ENCODE assay signal across 24 cellular contexts in the genomic region with DNA sequence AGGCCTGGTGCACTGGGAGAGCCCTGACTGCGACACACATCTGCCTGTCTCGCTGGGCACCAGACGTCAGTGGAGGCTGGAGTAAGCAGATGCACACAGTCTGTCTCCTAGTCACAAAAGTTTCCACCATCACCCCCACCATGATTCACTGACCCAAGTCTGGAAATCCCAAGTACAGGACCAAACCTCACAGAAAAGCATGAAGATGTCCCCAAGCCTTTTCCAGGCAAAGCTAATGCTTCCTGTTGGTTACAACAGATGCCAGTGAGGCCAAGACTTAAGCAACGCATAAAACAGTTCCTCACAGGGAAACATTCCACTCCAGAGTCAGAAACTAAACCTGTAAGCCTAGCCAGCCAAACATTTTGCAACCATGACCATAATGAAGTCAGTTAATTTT.
DNase-seq lines count a peak whose midpoint lies in the region; ATAC-seq and TF ChIP-seq lines count a peak whose summit lies in the region.
"Had no signal": no experiment of that assay in that cellular context is flagged by ENCODE, and none has a peak within 500 bp of the region (broad histone marks: within the 10 kb centered on the region; RNA-seq: fewer than 3 reads in every experiment).

No MANE protein-coding gene starts in this region.

- H3K4me1 Mint-ChIP-seq in nephron progenitor cell = no peaks in the 10 kb centered on the region
- H3K4me1 Mint-ChIP-seq in naive thymus-derived CD4-positive, alpha-beta T cell = no peaks in the 10 kb centered on the region
- no peaks in the 10 kb centered on the region for H3K4me1 Mint-ChIP-seq in stimulated activated naive CD8-positive, alpha-beta T cell treated with anti-CD3 and anti-CD28 coated beads, Interleukin-15, amount 100 ng/mL, for 72 hours
- H3K4me1 Mint-ChIP-seq: activated CD4-positive, alpha-beta T cell treated with anti-CD3 and anti-CD28 coated beads, Interleukin-2, amount 10 ng/mL, durations not matched to agents 24 days and 14 days; activated CD8-positive, alpha-beta memory T cell treated with anti-CD3 and anti-CD28 coated beads, Interleukin-2, amount 10 ng/mL, durations not matched to agents 7 days and 5 days; activated naive CD8-positive, alpha-beta T cell treated with anti-CD3 and anti-CD28 coated beads, Interleukin-2, amount 10 ng/mL, durations not matched to agents 7 days and 5 days; activated T-helper 17 cell treated with anti-CD3 and anti-CD28 coated beads, Interleukin-2, amount 50 U/mL, for 72 hours; brain had no signal

- H3K27ac Mint-ChIP-seq in nephron progenitor cell = peak overlapping the region; percentile 72
- H3K27ac Mint-ChIP-seq in naive thymus-derived CD4-positive, alpha-beta T cell = peak overlapping the region in 1 of 9 donors; percentile 25
- H3K27ac Mint-ChIP-seq in stimulated activated naive CD8-positive, alpha-beta T cell treated with anti-CD3 and anti-CD28 coated beads, Interleukin-15, amount 100 ng/mL, for 72 hours = no peak overlapping the region
- H3K27ac Mint-ChIP-seq: activated CD4-positive, alpha-beta T cell treated with anti-CD3 and anti-CD28 coated beads, Interleukin-2, amount 10 ng/mL, durations not matched to agents 24 days and 14 days; activated CD8-positive, alpha-beta memory T cell treated with anti-CD3 and anti-CD28 coated beads, Interleukin-2, amount 10 ng/mL, durations not matched to agents 7 days and 5 days; activated naive CD8-positive, alpha-beta T cell treated with anti-CD3 and anti-CD28 coated beads, Interleukin-2, amount 10 ng/mL, durations not matched to agents 7 days and 5 days; activated T-helper 17 cell treated with anti-CD3 and anti-CD28 coated beads, Interleukin-2, amount 50 U/mL, for 72 hours; natural killer cell treated with Interleukin-12 subunit alpha and Interleukin-12 subunit beta and Interleukin-15 and Interleukin-18, amount 100 ng/mL, for 72 hours; T-helper 1 cell treated with Interleukin-12 subunit alpha and Interleukin-12 subunit beta and Interleukin-4 antibody, amounts not matched to agents 30 μg/mL and 1 μg/mL, for 36 hours had no signal

- CTCF ChIA-PET in naive thymus-derived CD4-positive, alpha-beta T cell (lab: Charles Lee) = no interaction called here

- no peaks in the 10 kb centered on the region for H4K20me1 ChIP-seq in osteoblast (ENCODE audit: insufficient read depth, low read length)

- H2AFZ ChIP-seq in osteoblast (ENCODE audit: low read length) = no peak overlapping the region

- H3K27me3 Mint-ChIP-seq in nephron progenitor cell (ENCODE audit: low read depth, poor library complexity) = no peaks in the 10 kb centered on the region
- peaks cover 0 to 14% (median 4%) of the 10 kb centered on the region in 5 donors for H3K27me3 Mint-ChIP-seq in naive thymus-derived CD4-positive, alpha-beta T cell
- no peaks in the 10 kb centered on the region for H3K27me3 Mint-ChIP-seq in stimulated activated naive CD8-positive, alpha-beta T cell treated with anti-CD3 and anti-CD28 coated beads, Interleukin-15, amount 100 ng/mL, for 72 hours
- H3K27me3 Mint-ChIP-seq: activated CD8-positive, alpha-beta memory T cell treated with anti-CD3 and anti-CD28 coated beads, Interleukin-2, amount 10 ng/mL, durations not matched to agents 7 days and 5 days; activated naive CD8-positive, alpha-beta T cell treated with anti-CD3 and anti-CD28 coated beads, Interleukin-2, amount 10 ng/mL, durations not matched to agents 7 days and 5 days; brain had no signal

- no peak overlapping the region for H3K4me3 ChIP-seq in osteoblast (ENCODE audit: insufficient read depth, low read length)
- no peak overlapping the region for H3K4me3 ChIP-seq in naive thymus-derived CD4-positive, alpha-beta T cell (ENCODE audit: low read length)
- H3K4me3 ChIP-seq: coronary artery had no signal

- no peak overlapping the region for H3K27ac ChIP-seq in osteoblast (ENCODE audit: low read depth, low read length)
- no peak overlapping the region for H3K27ac ChIP-seq in naive thymus-derived CD4-positive, alpha-beta T cell (ENCODE audit: low read depth, low read length)
- H3K27ac ChIP-seq: C4-2B, coronary artery, KMS-11 had no signal

- intact Hi-C loops in left ventricle myocardium superior (cut with micrococcal nuclease) = no loop called here
- intact Hi-C loops in cardiac septum (cut with DNase I) = no loop called here
- intact Hi-C loops in naive thymus-derived CD4-positive, alpha-beta T cell (cut with micrococcal nuclease) = no loop called here

- H3K9me3 Mint-ChIP-seq in nephron progenitor cell = peaks cover 8% of the 10 kb centered on the region
- no peaks in the 10 kb centered on the region for H3K9me3 Mint-ChIP-seq in naive thymus-derived CD4-positive, alpha-beta T cell
- H3K9me3 Mint-ChIP-seq in stimulated activated naive CD8-positive, alpha-beta T cell treated with anti-CD3 and anti-CD28 coated beads, Interleukin-15, amount 100 ng/mL, for 72 hours = no peaks in the 10 kb centered on the region
- H3K9me3 Mint-ChIP-seq: activated CD4-positive, alpha-beta T cell treated with anti-CD3 and anti-CD28 coated beads, Interleukin-2, amount 10 ng/mL, durations not matched to agents 24 days and 14 days; activated naive CD8-positive, alpha-beta T cell treated with anti-CD3 and anti-CD28 coated beads, Interleukin-2, amount 10 ng/mL, durations not matched to agents 7 days and 5 days; activated T-helper 17 cell treated with anti-CD3 and anti-CD28 coated beads, Interleukin-2, amount 50 U/mL, for 72 hours; natural killer cell treated with Interleukin-12 subunit alpha and Interleukin-12 subunit beta and Interleukin-15 and Interleukin-18, amount 100 ng/mL, for 72 hours; T-helper 1 cell treated with Interleukin-12 subunit alpha and Interleukin-12 subunit beta and Interleukin-4 antibody, amounts not matched to agents 30 μg/mL and 1 μg/mL, for 36 hours had no signal

- no peaks in the 10 kb centered on the region for H3K9me3 ChIP-seq in osteoblast (ENCODE audit: low read depth, low read length)
- no peaks in the 10 kb centered on the region for H3K9me3 ChIP-seq in naive thymus-derived CD4-positive, alpha-beta T cell (ENCODE audit: control insufficient read depth in 2 of 3, low read length in 3 of 3)

- POLR2A ChIA-PET in naive thymus-derived CD4-positive, alpha-beta T cell (lab: Charles Lee) = no interaction called here

- no peaks in the 10 kb centered on the region for H3K36me3 Mint-ChIP-seq in nephron progenitor cell (ENCODE audit: low read depth)
- no peaks in the 10 kb centered on the region for H3K36me3 Mint-ChIP-seq in naive thymus-derived CD4-positive, alpha-beta T cell
- H3K36me3 Mint-ChIP-seq: activated CD8-positive, alpha-beta memory T cell treated with anti-CD3 and anti-CD28 coated beads, Interleukin-2, amount 10 ng/mL, durations not matched to agents 7 days and 5 days; activated naive CD8-positive, alpha-beta T cell treated with anti-CD3 and anti-CD28 coated beads, Interleukin-2, amount 10 ng/mL, durations not matched to agents 7 days and 5 days; brain; natural killer cell treated with Interleukin-12 subunit alpha and Interleukin-12 subunit beta and Interleukin-15 and Interleukin-18, amount 100 ng/mL, for 72 hours had no signal

- H3K27me3 ChIP-seq in osteoblast (ENCODE audit: insufficient read depth, low read length) = no peaks in the 10 kb centered on the region
- no peaks in the 10 kb centered on the region for H3K27me3 ChIP-seq in naive thymus-derived CD4-positive, alpha-beta T cell (ENCODE audit: control insufficient read depth in 2 of 2, insufficient read depth in 2 of 2, low read length in 2 of 2)

- no peaks in the 10 kb centered on the region for H3K36me3 ChIP-seq in osteoblast (ENCODE audit: insufficient read depth, low read length)
- no peaks in the 10 kb centered on the region for H3K36me3 ChIP-seq in naive thymus-derived CD4-positive, alpha-beta T cell (ENCODE audit: control insufficient read depth in 2 of 3, insufficient read depth in 3 of 3, low read length in 3 of 3)

- ATAC-seq in left ventricle myocardium superior = peak; percentile 50
- ATAC-seq in naive thymus-derived CD4-positive, alpha-beta T cell = no peak
- ATAC-seq in stimulated activated naive CD8-positive, alpha-beta T cell treated with anti-CD3 and anti-CD28 coated beads, Interleukin-15, amount 100 ng/mL, for 72 hours = no peak
- ATAC-seq: activated CD8-positive, alpha-beta memory T cell treated with anti-CD3 and anti-CD28 coated beads, Interleukin-2, amount 10 ng/mL, durations not matched to agents 7 days and 5 days; activated T-helper 17 cell treated with anti-CD3 and anti-CD28 coated beads, Interleukin-2, amount 50 U/mL, for 72 hours; natural killer cell treated with Interleukin-12 subunit alpha and Interleukin-12 subunit beta and Interleukin-15 and Interleukin-18, amount 100 ng/mL, for 72 hours had no signal

- H3K4me3 Mint-ChIP-seq in nephron progenitor cell = no peak overlapping the region
- H3K4me3 Mint-ChIP-seq in naive thymus-derived CD4-positive, alpha-beta T cell = no peak overlapping the region
- no peak overlapping the region for H3K4me3 Mint-ChIP-seq in stimulated activated naive CD8-positive, alpha-beta T cell treated with anti-CD3 and anti-CD28 coated beads, Interleukin-15, amount 100 ng/mL, for 72 hours
- H3K4me3 Mint-ChIP-seq: activated CD4-positive, alpha-beta T cell treated with anti-CD3 and anti-CD28 coated beads, Interleukin-2, amount 10 ng/mL, durations not matched to agents 24 days and 14 days; activated CD8-positive, alpha-beta memory T cell treated with anti-CD3 and anti-CD28 coated beads, Interleukin-2, amount 10 ng/mL, durations not matched to agents 7 days and 5 days; activated naive CD8-positive, alpha-beta T cell treated with anti-CD3 and anti-CD28 coated beads, Interleukin-2, amount 10 ng/mL, durations not matched to agents 7 days and 5 days; activated T-helper 17 cell treated with anti-CD3 and anti-CD28 coated beads, Interleukin-2, amount 50 U/mL, for 72 hours; natural killer cell treated with Interleukin-12 subunit alpha and Interleukin-12 subunit beta and Interleukin-15 and Interleukin-18, amount 100 ng/mL, for 72 hours; T-helper 1 cell treated with Interleukin-12 subunit alpha and Interleukin-12 subunit beta and Interleukin-4 antibody, amounts not matched to agents 30 μg/mL and 1 μg/mL, for 36 hours had no signal

- H3K4me2 ChIP-seq in osteoblast (ENCODE audit: insufficient read depth, low read length) = no peak overlapping the region
- H3K4me2 ChIP-seq: KMS-11 had no signal

- no peak for DNase-seq in left ventricle myocardium superior
- no peak for DNase-seq in cardiac septum (ENCODE audit: low spot score)
- peak; percentile 90 for DNase-seq in fibroblast of gingiva (ENCODE audit: low read depth)
- no peak for DNase-seq in nephron progenitor cell
- DNase-seq in NCI-H2081 (lab: John Stamatoyannopoulos, UW) = no peak
- DNase-seq in osteoblast (ENCODE audit: insufficient read length, low spot score, missing footprints) = no peak
- DNase-seq in naive thymus-derived CD4-positive, alpha-beta T cell = no peak
- DNase-seq in stimulated activated naive CD8-positive, alpha-beta T cell treated with anti-CD3 and anti-CD28 coated beads, Interleukin-15, amount 100 ng/mL, for 72 hours = no peak
- DNase-seq: activated CD4-positive, alpha-beta T cell treated with anti-CD3 and anti-CD28 coated beads, Interleukin-2, amount 10 ng/mL, durations not matched to agents 24 days and 14 days; activated CD8-positive, alpha-beta memory T cell treated with anti-CD3 and anti-CD28 coated beads, Interleukin-2, amount 10 ng/mL, durations not matched to agents 7 days and 5 days; activated naive CD8-positive, alpha-beta T cell treated with anti-CD3 and anti-CD28 coated beads, Interleukin-2, amount 10 ng/mL, durations not matched to agents 7 days and 5 days; DMS 273 treated with DMSO at 0.1 percent for 48 hours; GOT3; kidney glomerular epithelial cell; MV-4-11; NCI-H1694 treated with DMSO at 0.1 percent for 48 hours; SHP77 treated with DMSO at 0.1 percent for 48 hours had no signal

- no peaks in the 10 kb centered on the region for H3K4me1 ChIP-seq in osteoblast (ENCODE audit: insufficient read depth, low read length)
- H3K4me1 ChIP-seq in naive thymus-derived CD4-positive, alpha-beta T cell (ENCODE audit: control insufficient read depth in 2 of 2, insufficient read depth in 2 of 2, low read length in 2 of 2) = no peaks in the 10 kb centered on the region

- TF ChIP-seq CTCF in nephron progenitor cell (IDR thresholded peaks at IDR 0.05) = no peak
- no peak for TF ChIP-seq CTCF in osteoblast (IDR thresholded peaks at IDR 0.05; ENCODE audit: extremely low read depth, low read depth, low read length)

- H3K79me2 ChIP-seq in osteoblast (ENCODE audit: insufficient read depth, low read length) = no peaks in the 10 kb centered on the region
